Comparison of ENCODE assay signal across 12 cellular contexts in the genomic region with DNA sequence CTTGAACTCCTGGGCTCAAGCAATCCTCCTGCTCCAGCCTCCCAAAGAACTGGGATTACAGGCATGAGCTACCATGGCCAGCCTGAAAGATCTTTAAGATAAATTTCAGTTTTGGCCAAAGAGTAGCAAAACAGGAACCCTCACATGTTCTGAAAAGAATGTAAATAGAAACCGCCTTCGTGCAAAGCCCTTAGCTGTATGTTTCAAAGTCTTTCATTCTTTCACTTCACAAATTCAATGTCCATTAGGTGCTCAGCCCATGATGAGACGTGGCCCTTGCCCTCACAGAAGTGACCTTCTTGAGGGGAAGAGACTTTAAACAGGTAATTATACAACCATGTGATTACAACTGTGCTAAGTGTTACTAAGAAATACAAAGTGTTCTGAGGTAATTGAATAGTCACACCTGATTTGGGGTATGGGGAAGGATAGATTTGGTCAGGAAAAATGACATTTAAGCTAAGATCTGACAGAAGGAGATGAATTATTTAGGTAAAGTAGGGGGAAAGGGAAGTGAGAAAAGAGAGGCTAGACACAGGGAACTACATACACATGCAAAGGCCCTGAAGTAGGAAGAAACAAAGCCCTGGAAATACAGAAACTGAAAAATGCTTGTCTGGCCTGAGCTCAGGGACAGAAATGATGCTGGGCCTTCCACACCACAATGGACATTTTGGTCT. TPM values are rescaled to one million over a fixed set of nuclear protein-coding genes. Genes with fewer than 3 reads are reported as not detected.
DNase-seq lines count a peak whose midpoint lies in the region; ATAC-seq and TF ChIP-seq lines count a peak whose summit lies in the region.
"Had no signal": no experiment of that assay in that cellular context is flagged by ENCODE, and none has a peak within 500 bp of the region (broad histone marks: within the 10 kb centered on the region; RNA-seq: fewer than 3 reads in every experiment).

No MANE protein-coding gene starts in this region.

- H3K56ac ChIP-seq in H9 (ENCODE audit: insufficient read length, low read depth, low read length), result no peak overlapping the region

- H2BK120ac ChIP-seq in H9 (ENCODE audit: low read depth, low read length, poor library complexity, severe bottlenecking), result no peak overlapping the region

- H3K27ac ChIP-seq in OCI-LY7 (ENCODE audit: low read depth, low read length, poor library complexity, severe bottlenecking) (peak overlapping the region; percentile 5), gastrocnemius medialis (peak overlapping the region; percentile 76 to 81 (median 78)), esophagus muscularis mucosa (replicated peaks in 1 of 4) (no peak overlapping the region), H9 (ENCODE audit: insufficient read length, low read depth, low read length) (no peak overlapping the region)

- no peak overlapping the region for H3K23ac ChIP-seq in H9 (ENCODE audit: insufficient read length, low read depth, low read length)

- intact Hi-C loops in OCI-LY7 (cut with micrococcal nuclease; ENCODE audit: unreplicated experiment), result no loop called here
- intact Hi-C loops in gastrocnemius medialis (cut with DNase I; ENCODE audit: low total_unique reads), result no loop called here
- intact Hi-C loops in esophagus muscularis mucosa (cut with DNase I), result no loop called here

- peak; percentile 58 for ATAC-seq in GM18868 (IDR thresholded peaks at IDR 0.05; ENCODE audit: unreplicated experiment)
- ATAC-seq in HG02623 (IDR thresholded peaks at IDR 0.05; ENCODE audit: unreplicated experiment), result peak; percentile 53
- ATAC-seq in gastrocnemius medialis, result no peak

- H3K9me3 ChIP-seq in OCI-LY7 (ENCODE audit: low read length), result no peaks in the 10 kb centered on the region
- H3K9me3 ChIP-seq in gastrocnemius medialis, result no peaks in the 10 kb centered on the region
- H3K9me3 ChIP-seq in esophagus muscularis mucosa, result no peaks in the 10 kb centered on the region
- no peaks in the 10 kb centered on the region for H3K9me3 ChIP-seq in H9 (ENCODE audit: control insufficient read depth, low read depth, low read length)
- H3K9me3 ChIP-seq: heart left ventricle had no signal

- no peak for TF ChIP-seq EP300 in esophagus muscularis mucosa (IDR thresholded peaks at IDR 0.05)

- no peak overlapping the region for H3K9ac ChIP-seq in H9 (ENCODE audit: extremely low read depth, insufficient read length, low read length)

- H2BK5ac ChIP-seq in H9 (ENCODE audit: insufficient read length, low read length), result no peak overlapping the region

- no peak overlapping the region for H2BK20ac ChIP-seq in H9 (ENCODE audit: low read depth, low read length, poor library complexity, severe bottlenecking)

- no peaks in the 10 kb centered on the region for H3K9me2 ChIP-seq in OCI-LY7 (ENCODE audit: insufficient read depth, low read length)

- H3K4me3 ChIP-seq in OCI-LY7 (ENCODE audit: low read depth, low read length, poor library complexity, severe bottlenecking), result no peak overlapping the region
- H3K4me3 ChIP-seq in gastrocnemius medialis, result no peak overlapping the region
- H3K4me3 ChIP-seq in esophagus muscularis mucosa, result no peak overlapping the region
- H3K4me3 ChIP-seq: heart left ventricle had no signal

- H3K36me3 ChIP-seq in OCI-LY7 (ENCODE audit: insufficient read depth, low read length) (peaks cover 12% of the 10 kb centered on the region; the same call in 1 of the 2 replicates), gastrocnemius medialis (no peaks in the 10 kb centered on the region), esophagus muscularis mucosa (peaks cover 0 to 14% (median 3%) of the 10 kb centered on the region in 4 donors)

- no TSS peak for BruUV-seq in OCI-LY7 (replicated peaks; lab: Mats Ljungman, UMichigan)

- H3K18ac ChIP-seq in H9 (ENCODE audit: insufficient read length, low read depth, low read length), result no peak overlapping the region

- in situ Hi-C loops in gastrocnemius medialis (cut with MboI; ENCODE audit: low sequenced_read_pairs in 4 of 4), result no loop called here

- POLR2A ChIA-PET in OCI-LY7 (lab: Charles Lee), result interaction anchor here (1.1 to 1.4 kb wide), 2 partner anchors 10 to 13 kb away, joined by 3 to 4 read pairs; no protein-coding TSS in a partner anchor

- H2BK15ac ChIP-seq in H9 (ENCODE audit: low read depth, low read length), result no peak overlapping the region

- no peaks in the 10 kb centered on the region for H3K23me2 ChIP-seq in H9 (ENCODE audit: insufficient read length, low read depth, low read length, poor library complexity, severe bottlenecking)

- no peak overlapping the region for H2BK12ac ChIP-seq in H9 (ENCODE audit: insufficient read length, low read depth, low read length)

- no peak for TF ChIP-seq POLR2A in gastrocnemius medialis (IDR thresholded peaks at IDR 0.05)
- no peak for TF ChIP-seq POLR2A in esophagus muscularis mucosa (IDR thresholded peaks at IDR 0.05; ENCODE audit: low read depth)

- H3K79me2 ChIP-seq in OCI-LY7 (ENCODE audit: insufficient read depth, low read depth, low read length) (no peaks in the 10 kb centered on the region), H9 (ENCODE audit: insufficient read depth, low read length) (no peaks in the 10 kb centered on the region)

- H3K4ac ChIP-seq in H9 (ENCODE audit: low read depth, low read length), result no peak overlapping the region

- H3K9me3 Mint-ChIP-seq in H9, result no peaks in the 10 kb centered on the region; a peak in 1 of 5 replicates

- no peak overlapping the region for H3K14ac ChIP-seq in H9 (ENCODE audit: insufficient read depth, low read length)

- H3K4me1 ChIP-seq in OCI-LY7 (ENCODE audit: insufficient read depth, low read length, poor library complexity, severe bottlenecking), result peaks cover 15% of the 10 kb centered on the region
- H3K4me1 ChIP-seq in gastrocnemius medialis, result peaks cover 40 to 47% of the 10 kb centered on the region in 2 donors
- H3K4me1 ChIP-seq in esophagus muscularis mucosa, result peaks cover 0 to 5% (median 0%) of the 10 kb centered on the region in 4 donors
- no peaks in the 10 kb centered on the region for H3K4me1 ChIP-seq in H9 (ENCODE audit: insufficient read depth, low read length)

- H3K27me3 ChIP-seq in gastrocnemius medialis (no peaks in the 10 kb centered on the region), esophagus muscularis mucosa (no peaks in the 10 kb centered on the region), H9 (ENCODE audit: insufficient read depth, low read length) (no peaks in the 10 kb centered on the region)
- H3K27me3 ChIP-seq: heart left ventricle had no signal

- H3T11ph ChIP-seq in H9 (ENCODE audit: low read length), result no peak overlapping the region

- CTCF ChIA-PET in OCI-LY7 (lab: Charles Lee; ENCODE audit: unreplicated experiment), result no interaction called here

- H3K4me1 Mint-ChIP-seq in H9, result peaks cover 11 to 17% of the 10 kb centered on the region in 2 experiments

- H3K36me3 Mint-ChIP-seq in H9 (ENCODE audit: insufficient read depth in 1 of 3, low read depth in 3 of 3), result peaks cover 0 to 4% (median 0%) of the 10 kb centered on the region in 3 experiments; a peak in 2 of 7 replicates

- WGBS in esophagus muscularis mucosa, result 91% methylated on average over 3 of the region's 3 CpGs
- no CpG with 5 or more reads among the region's 3 CpGs for WGBS in H9 (ENCODE audit: extremely low coverage, insufficient read length, low lambda C conversion rate)

- no peak overlapping the region for H2AFZ ChIP-seq in OCI-LY7 (ENCODE audit: low read length)
- no peak overlapping the region for H2AFZ ChIP-seq in H9 (ENCODE audit: low read length)

- H4K8ac ChIP-seq in H9 (replicated peaks; ENCODE audit: insufficient read length, low read depth, low read length), result no peak overlapping the region

- peak overlapping the region in 1 of 3 experiments; percentile 29; a peak in 2 of 7 replicates for H3K27ac Mint-ChIP-seq in H9

- DNase-seq in OCI-LY7 (ENCODE audit: low spot score), result peak; percentile 16
- no peak for DNase-seq in gastrocnemius medialis
- no peak for DNase-seq in NCI-H345 treated with DMSO at 0.1 percent for 48 hours (lab: John Stamatoyannopoulos, UW; ENCODE audit: unreplicated experiment)
- DNase-seq in esophagus muscularis mucosa (ENCODE audit: extremely low spot score), result no peak
- no peak for DNase-seq in NCI-H69 (lab: John Stamatoyannopoulos, UW)
- DNase-seq in H9, result no peak
- DNase-seq: heart left ventricle; NCI-H1092 treated with DMSO at 0.1 percent for 48 hours; NCI-H774; stimulated activated CD4-positive, alpha-beta T cell treated with anti-CD3 and anti-CD28 coated beads, Interleukin-4, amount 100 ng/mL, for 1 hour had no signal

- H3K4me3 Mint-ChIP-seq in H9, result no peak overlapping the region

- no peaks in the 10 kb centered on the region for H3K27me3 Mint-ChIP-seq in H9 (ENCODE audit: low read depth)

- H3K4me2 ChIP-seq in OCI-LY7 (ENCODE audit: low read length), result peak overlapping the region; percentile 23; the same call in 1 of the 2 replicates
- no peak overlapping the region for H3K4me2 ChIP-seq in H9 (ENCODE audit: insufficient read depth, insufficient read length, low read length)

- no peaks in the 10 kb centered on the region for H4K20me1 ChIP-seq in OCI-LY7 (ENCODE audit: insufficient read depth, low read length)
- no peaks in the 10 kb centered on the region for H4K20me1 ChIP-seq in H9 (ENCODE audit: control insufficient read depth, insufficient read depth, insufficient read length)

- no peak overlapping the region for H4K91ac ChIP-seq in H9 (ENCODE audit: insufficient read length, low read depth, low read length)

- H4K5ac ChIP-seq in H9 (ENCODE audit: insufficient read length, low read depth, low read length), result no peak overlapping the region

- TF ChIP-seq CTCF in OCI-LY7 (conservative IDR thresholded peaks at IDR 0.05; ENCODE audit: low read length), result no peak
- TF ChIP-seq CTCF in gastrocnemius medialis (IDR thresholded peaks at IDR 0.05 in 4 of 5, conservative IDR thresholded peaks at IDR 0.05 in 1 of 5), result no peak
- TF ChIP-seq CTCF in esophagus muscularis mucosa (IDR thresholded peaks at IDR 0.05), result no peak
- no peak for TF ChIP-seq CTCF in H9 (conservative IDR thresholded peaks at IDR 0.05)

- H3K79me1 ChIP-seq in H9 (ENCODE audit: insufficient read depth, low read depth, low read length, poor library complexity, severe bottlenecking), result no peaks in the 10 kb centered on the region

- no peak overlapping the region for H2AK5ac ChIP-seq in H9 (ENCODE audit: insufficient read length, low read length)

RNA-seq across cellular contexts. Expression of a gene that starts 19.6 kb away (rescaled TPM):
- 8.8 and 11.9 TPM in 2 replicates for total RNA-seq in OCI-LY7 (2014; rRNA removed; shearing (Covaris generic))
- total RNA-seq in OCI-LY7 (2022), result 18.6 and 21.2 TPM in 2 replicates
- total RNA-seq in gastrocnemius medialis, result 10 to 100 TPM; 14.5 to 30.7 (median 17.0) TPM
- 10 to 100 TPM in 1 of 4 donors, 1 to 10 TPM in 3; 5.5 to 14.5 (median 8.2) TPM for total RNA-seq in esophagus muscularis mucosa
- total RNA-seq in H9 (2021), result 8.9 and 9.8 TPM in 2 replicates

RNA-seq across cellular contexts. Expression of a gene that starts 20.9 kb away (rescaled TPM):
- 1.8 and 2.8 TPM in 2 replicates for total RNA-seq in OCI-LY7 (2014; rRNA removed; shearing (Covaris generic))
- total RNA-seq in OCI-LY7 (2022), result 3.3 and 3.4 TPM in 2 replicates
- total RNA-seq in gastrocnemius medialis, result 10 to 100 TPM; 29.0 to 81.7 (median 44.8) TPM
- 10 to 100 TPM; 21.2 to 25.7 (median 24.1) TPM for total RNA-seq in esophagus muscularis mucosa
- 10.0 and 10.7 TPM in 2 replicates for total RNA-seq in H9 (2021)

Comparison
In these comparisons a context has a peak if more than half of its experiments do, and no peak if none do; other contexts are left out.
1. ATAC-seq: peak in GM18868 (single experiment) and HG02623 (single experiment); none in gastrocnemius medialis (0 of 2).
2. H3K27ac ChIP-seq: peak in OCI-LY7 (single experiment) and gastrocnemius medialis (4 of 4); none in esophagus muscularis mucosa (0 of 4) and H9 (single experiment).